ENCODE assay signal across 17 cellular contexts in genomic region chr2:151823651-151824050, GRCh38. TPM values are rescaled to one million over a fixed set of nuclear protein-coding genes. Genes with fewer than 3 reads are reported as not detected.
DNase-seq lines count a peak whose midpoint lies in the region; ATAC-seq and TF ChIP-seq lines count a peak whose summit lies in the region.
"Had no signal": no experiment of that assay in that cellular context is flagged by ENCODE, and none has a peak within 500 bp of the region (broad histone marks: within the 10 kb centered on the region; RNA-seq: fewer than 3 reads in every experiment).

No MANE protein-coding gene starts in this region.

- H3K4ac ChIP-seq in neuronal stem cell (ENCODE audit: low read length) = no peak overlapping the region

- no peak overlapping the region for H2BK15ac ChIP-seq in neuronal stem cell (ENCODE audit: low read length)

- peak overlapping the region in 2 of 8 donors; percentile 52 to 60 for H3K27ac Mint-ChIP-seq in CD8-positive, alpha-beta memory T cell
- H3K27ac Mint-ChIP-seq: B cell had no signal

- no peak overlapping the region for H2BK120ac ChIP-seq in neuronal stem cell (ENCODE audit: low read depth, low read length)

- no peaks in the 10 kb centered on the region for H3K27me3 Mint-ChIP-seq in CD8-positive, alpha-beta memory T cell
- H3K27me3 Mint-ChIP-seq: B cell had no signal

- H2AFZ ChIP-seq in Loucy (ENCODE audit: low read length) (no peak overlapping the region), neuronal stem cell (ENCODE audit: low read length) (no peak overlapping the region)

- WGBS in neuronal stem cell (ENCODE audit: extremely low coverage in 2 of 2, insufficient read length in 2 of 2, insufficient replicate concordance in 1 of 2), 2 donors = no CpG with 5 or more reads among the region's 6 CpGs

- no peaks in the 10 kb centered on the region for H3K36me3 ChIP-seq in CD8-positive, alpha-beta memory T cell (ENCODE audit: insufficient read depth, low read length)
- no peaks in the 10 kb centered on the region for H3K36me3 ChIP-seq in Loucy (ENCODE audit: insufficient read depth, low read length)
- H3K36me3 ChIP-seq in neuronal stem cell (replicated peaks in 1 of 2; ENCODE audit: control insufficient read depth in 2 of 2, insufficient read depth in 2 of 2, low read length in 2 of 2) = peaks cover 0 to 14% of the 10 kb centered on the region in 2 donors

- CTCF ChIA-PET in CD8-positive, alpha-beta memory T cell (lab: Charles Lee) = interaction anchor here (0.8 kb wide), 1 partner anchor 17 kb away, joined by 3 read pairs; no protein-coding TSS in a partner anchor
- CTCF ChIA-PET in RWPE1 (lab: Yijun Ruan, JAX) = no interaction called here

- POLR2A ChIA-PET in CD8-positive, alpha-beta memory T cell (lab: Charles Lee) = no interaction called here
- POLR2A ChIA-PET in RWPE1 (lab: Yijun Ruan, JAX; ENCODE audit: low non-redundant PET) = no interaction called here

- H3K9me2 ChIP-seq in Loucy (replicated peaks; ENCODE audit: low read depth, low read length) = no peaks in the 10 kb centered on the region

- H3K9ac ChIP-seq in Loucy (ENCODE audit: low read depth, low read length, poor library complexity, severe bottlenecking) (peak overlapping the region; percentile 19), neuronal stem cell (ENCODE audit: low read depth, low read length, poor library complexity) (no peak overlapping the region)

- H3F3A ChIP-seq in Loucy (ENCODE audit: low read depth) = no peaks in the 10 kb centered on the region

- no peak for DNase-seq in CD8-positive, alpha-beta memory T cell
- DNase-seq in coronary artery (ENCODE audit: low spot score) = no peak
- DNase-seq in neuronal stem cell (ENCODE audit: low spot score) = no peak
- no peak for DNase-seq in activated CD4-positive, alpha-beta T cell treated with anti-CD3 and anti-CD28 coated beads for 1 hour
- DNase-seq in RWPE1 (ENCODE audit: low spot score) = no peak
- no peak for DNase-seq in DMS53 treated with DMSO at 0.1 percent for 48 hours (lab: John Stamatoyannopoulos, UW; ENCODE audit: unreplicated experiment)
- DNase-seq: activated CD4-positive, alpha-beta T cell treated with anti-CD3 and anti-CD28 coated beads for 4 hours; DMS53; Kasumi-1; NCI-H2029; NCI-H69; occipital lobe; T-helper 2 cell had no signal

- H4K91ac ChIP-seq in neuronal stem cell (ENCODE audit: low read depth, low read length, poor library complexity) = no peak overlapping the region

- no peak overlapping the region for H3K4me3 ChIP-seq in CD8-positive, alpha-beta memory T cell (ENCODE audit: low read length)
- peak overlapping the region; percentile 47 for H3K4me3 ChIP-seq in Loucy (ENCODE audit: low read length, poor library complexity, severe bottlenecking)
- H3K4me3 ChIP-seq in coronary artery = peak overlapping the region; percentile 40
- no peak overlapping the region for H3K4me3 ChIP-seq in neuronal stem cell (ENCODE audit: low read length in 2 of 2)
- H3K4me3 ChIP-seq: lung had no signal

- no peak overlapping the region for H3K27ac ChIP-seq in CD8-positive, alpha-beta memory T cell (ENCODE audit: low read depth, low read length)
- peak overlapping the region in 1 of 2 donors; percentile 45 for H3K27ac ChIP-seq in coronary artery
- peak overlapping the region; percentile 16 for H3K27ac ChIP-seq in neuronal stem cell (replicated peaks; ENCODE audit: low read length)
- no peak overlapping the region for H3K27ac ChIP-seq in RWPE1

- no peak overlapping the region for H2AK5ac ChIP-seq in neuronal stem cell (ENCODE audit: low read depth, low read length)

- H4K20me1 ChIP-seq in Loucy (ENCODE audit: insufficient read depth, low read length, poor library complexity, severe bottlenecking) = peaks cover 62% of the 10 kb centered on the region

- peaks cover 64 to 85% (median 78%) of the 10 kb centered on the region in 3 donors for H3K4me1 Mint-ChIP-seq in CD8-positive, alpha-beta memory T cell

- no peak overlapping the region for H2BK12ac ChIP-seq in neuronal stem cell (ENCODE audit: low read length)

- no peaks in the 10 kb centered on the region for H3K9me3 ChIP-seq in CD8-positive, alpha-beta memory T cell (ENCODE audit: low read length)
- H3K9me3 ChIP-seq in Loucy (ENCODE audit: insufficient read depth, low read depth, low read length) (no peaks in the 10 kb centered on the region), neuronal stem cell (replicated peaks in 1 of 2; ENCODE audit: control insufficient read depth in 2 of 2, insufficient read depth in 1 of 2, low read depth in 1 of 2, low read length in 2 of 2) (no peaks in the 10 kb centered on the region)

- no peak overlapping the region for H3K23ac ChIP-seq in neuronal stem cell (ENCODE audit: low read depth, low read length, poor library complexity)

- H3K4me1 ChIP-seq in CD8-positive, alpha-beta memory T cell (ENCODE audit: insufficient read depth, low read length) = peaks cover 29% of the 10 kb centered on the region
- H3K4me1 ChIP-seq in Loucy (ENCODE audit: insufficient read depth, low read length, poor library complexity, severe bottlenecking) (peaks cover 51% of the 10 kb centered on the region), neuronal stem cell (ENCODE audit: control insufficient read depth in 2 of 2, insufficient read depth in 1 of 2, low read depth in 1 of 2, low read length in 2 of 2) (peaks cover 9 to 10% of the 10 kb centered on the region in 2 donors)

- H3K18ac ChIP-seq in neuronal stem cell (ENCODE audit: low read length) = no peak overlapping the region

- H3K79me1 ChIP-seq in neuronal stem cell (ENCODE audit: low read depth, low read length) = peaks cover 6% of the 10 kb centered on the region

- no peak overlapping the region for H4K8ac ChIP-seq in neuronal stem cell (ENCODE audit: low read depth, low read length)

- no peaks in the 10 kb centered on the region for H3K9me3 Mint-ChIP-seq in CD8-positive, alpha-beta memory T cell

- no peak overlapping the region for H3K14ac ChIP-seq in neuronal stem cell (ENCODE audit: low read length)

- H3K79me2 ChIP-seq in Loucy (ENCODE audit: insufficient read depth, low read length) = peaks cover 91% of the 10 kb centered on the region

- H2BK5ac ChIP-seq in neuronal stem cell (ENCODE audit: low read length) = no peak overlapping the region

- no peak for TF ChIP-seq CTCF in Loucy (conservative IDR thresholded peaks at IDR 0.05; ENCODE audit: low read length)
- no peak for TF ChIP-seq CTCF in coronary artery (IDR thresholded peaks at IDR 0.05)
- no peak for TF ChIP-seq CTCF in RWPE1 (conservative IDR thresholded peaks at IDR 0.05; ENCODE audit: low read depth)

- peaks cover 0 to 14% (median 4%) of the 10 kb centered on the region in 3 donors for H3K36me3 Mint-ChIP-seq in CD8-positive, alpha-beta memory T cell

- no peak for ATAC-seq in GM21381 (IDR thresholded peaks at IDR 0.05; ENCODE audit: unreplicated experiment)

- peak overlapping the region in 4 of 7 donors; percentile 15 to 48 (median 32) for H3K4me3 Mint-ChIP-seq in CD8-positive, alpha-beta memory T cell
- H3K4me3 Mint-ChIP-seq: B cell had no signal

- H3K27me3 ChIP-seq in CD8-positive, alpha-beta memory T cell (ENCODE audit: insufficient read depth, low read length, poor library complexity, severe bottlenecking) = no peaks in the 10 kb centered on the region
- H3K27me3 ChIP-seq in Loucy (ENCODE audit: insufficient read depth, low read length, poor library complexity, severe bottlenecking) (no peaks in the 10 kb centered on the region), neuronal stem cell (ENCODE audit: control insufficient read depth in 3 of 3, insufficient read depth in 3 of 3, low read depth in 1 of 3, low read length in 3 of 3) (no peaks in the 10 kb centered on the region)

- H3K4me2 ChIP-seq in Loucy (ENCODE audit: low read depth, low read length, poor library complexity, severe bottlenecking) = peak overlapping the region; percentile 92
- H3K4me2 ChIP-seq in neuronal stem cell (ENCODE audit: insufficient read depth, low read length, poor library complexity, severe bottlenecking) = no peak overlapping the region

RNA-seq across cellular contexts. Expression of gene ARL5A, which starts 4.6 kb away (rescaled TPM):
- 10 to 100 TPM; 58.4 to 67.6 TPM for total RNA-seq in CD8-positive, alpha-beta memory T cell
- 73.8 TPM for polyA plus RNA-seq in CD8-positive, alpha-beta memory T cell
- polyA plus RNA-seq in neuronal stem cell (2013, experiment 1 of 2) = 50.0 TPM
- 49.6 TPM for polyA plus RNA-seq in neuronal stem cell (2013, experiment 2 of 2)

Comparison
In these comparisons a context has a peak if more than half of its experiments do, and no peak if none do; other contexts are left out.
1. H3K4me3 ChIP-seq: peak in Loucy (single experiment) and coronary artery (single experiment); none in CD8-positive, alpha-beta memory T cell (single experiment) and neuronal stem cell (0 of 2).